In the genomic region with DNA sequence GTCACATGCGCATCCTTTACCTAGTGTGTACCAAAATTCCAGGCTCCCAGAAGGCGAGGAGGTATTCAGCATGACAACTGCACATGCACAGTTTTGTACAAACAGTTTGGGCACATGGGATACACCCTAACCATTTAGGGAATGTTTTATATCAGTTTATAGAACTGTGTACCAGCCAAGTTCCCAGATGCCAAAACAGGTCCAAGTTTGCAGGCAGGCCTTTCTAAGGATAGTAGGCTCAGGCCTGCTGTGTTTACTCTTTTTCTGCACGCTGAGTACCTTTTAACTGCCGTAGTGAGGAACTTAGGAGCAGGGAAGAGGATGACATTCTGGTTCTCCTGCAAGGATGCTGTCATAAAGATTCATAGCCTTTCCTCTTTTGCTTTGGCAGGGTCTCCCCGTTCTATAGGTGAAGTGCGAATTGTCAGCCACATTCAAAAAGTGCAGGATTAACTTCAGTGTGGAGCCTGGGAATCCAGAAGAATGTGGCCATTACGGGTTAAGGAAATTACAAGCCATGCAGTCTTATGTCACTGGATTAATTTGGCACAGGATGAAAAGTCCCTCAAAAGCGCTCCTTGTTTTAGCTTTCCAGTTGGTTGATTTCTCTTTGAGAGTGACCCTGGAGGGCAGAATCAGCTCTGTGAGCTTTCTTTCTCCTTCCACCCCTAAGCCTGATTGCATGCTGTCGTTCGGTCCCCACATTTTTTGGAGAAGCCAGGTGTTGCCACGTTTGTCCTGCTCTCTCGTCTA, we compare ENCODE assay signal across 25 cellular contexts.
DNase-seq lines count a peak whose midpoint lies in the region; ATAC-seq and TF ChIP-seq lines count a peak whose summit lies in the region.
"Had no signal": no experiment of that assay in that cellular context is flagged by ENCODE, and none has a peak within 500 bp of the region (broad histone marks: within the 10 kb centered on the region; RNA-seq: fewer than 3 reads in every experiment).

No MANE protein-coding gene starts in this region.

- POLR2A ChIA-PET in CD8-positive, alpha-beta T cell (lab: Charles Lee), result no interaction called here

- TF ChIP-seq CTCF in brain (conservative IDR thresholded peaks at IDR 0.05) (no peak), neural progenitor cell (IDR thresholded peaks at IDR 0.05) (no peak), gastrocnemius medialis (IDR thresholded peaks at IDR 0.05 in 4 of 5, conservative IDR thresholded peaks at IDR 0.05 in 1 of 5) (no peak)
- TF ChIP-seq CTCF in CD8-positive, alpha-beta T cell (IDR thresholded peaks at IDR 0.05), result no peak

- CTCF ChIA-PET in CD8-positive, alpha-beta T cell (lab: Charles Lee), result interaction anchor here (0.6 to 1.4 kb wide), 2 partner anchors 8 to 113 kb away, joined by 4 read pairs; no protein-coding TSS in a partner anchor

- no peaks in the 10 kb centered on the region for H3K9me3 ChIP-seq in neural progenitor cell (ENCODE audit: low read depth)
- H3K9me3 ChIP-seq in gastrocnemius medialis, result no peaks in the 10 kb centered on the region
- no peaks in the 10 kb centered on the region for H3K9me3 ChIP-seq in CD8-positive, alpha-beta T cell (ENCODE audit: low read length)
- H3K9me3 ChIP-seq: tibial artery had no signal

- in situ Hi-C loops in gastrocnemius medialis (cut with MboI; ENCODE audit: low sequenced_read_pairs in 4 of 4), result no loop called here

- peak overlapping the region; percentile 46 for H3K27ac ChIP-seq in neural progenitor cell
- H3K27ac ChIP-seq in gastrocnemius medialis, result peak overlapping the region in 3 of 4 donors; percentile 0 to 31 (median 18)
- no peak overlapping the region for H3K27ac ChIP-seq in CD8-positive, alpha-beta T cell (ENCODE audit: low read depth, low read length)
- H3K27ac ChIP-seq: epithelial cell of prostate, skin epidermis, tibial artery had no signal

- ATAC-seq in left cardiac atrium (peak; percentile 43 to 64), gastrocnemius medialis (peak in 1 of 2 donors; percentile 38)
- ATAC-seq in CD8-positive, alpha-beta T cell, result no peak
- ATAC-seq: activated T-cell treated with anti-CD3 and anti-CD28 coated beads, Interleukin-2, amount 50 U/mL, for 4 hours; left colon; stimulated activated naive CD8-positive, alpha-beta T cell treated with anti-CD3 and anti-CD28 coated beads, Interleukin-15, amount 100 ng/mL, for 72 hours had no signal

- H3K27ac Mint-ChIP-seq in brain (peak overlapping the region; percentile 61 to 92 (median 75)), neural progenitor cell (peak overlapping the region; percentile 90)
- H3K27ac Mint-ChIP-seq in CD8-positive, alpha-beta T cell, result no peak overlapping the region
- H3K27ac Mint-ChIP-seq: activated CD4-positive, alpha-beta T cell treated with anti-CD3 and anti-CD28 coated beads, Interleukin-2, amount 10 ng/mL, durations not matched to agents 24 days and 14 days; IgD-negative memory B cell; stimulated activated naive CD8-positive, alpha-beta T cell treated with anti-CD3 and anti-CD28 coated beads, Interleukin-15, amount 100 ng/mL, for 72 hours had no signal

- H3K9ac ChIP-seq in neural progenitor cell, result no peak overlapping the region

- no peak for TF ChIP-seq POLR2A in gastrocnemius medialis (IDR thresholded peaks at IDR 0.05)

- H3K36me3 ChIP-seq in neural progenitor cell, result no peaks in the 10 kb centered on the region
- H3K36me3 ChIP-seq in gastrocnemius medialis, result no peaks in the 10 kb centered on the region
- H3K36me3 ChIP-seq in CD8-positive, alpha-beta T cell (ENCODE audit: insufficient read depth, low read length), result no peaks in the 10 kb centered on the region
- H3K36me3 ChIP-seq: tibial artery had no signal

- H3K36me3 Mint-ChIP-seq in brain, result no peaks in the 10 kb centered on the region
- H3K36me3 Mint-ChIP-seq in neural progenitor cell, result no peaks in the 10 kb centered on the region
- H3K36me3 Mint-ChIP-seq in CD8-positive, alpha-beta T cell, result no peaks in the 10 kb centered on the region
- H3K36me3 Mint-ChIP-seq: IgD-negative memory B cell had no signal

- H3K27me3 ChIP-seq in neural progenitor cell (no peaks in the 10 kb centered on the region), gastrocnemius medialis (no peaks in the 10 kb centered on the region)
- H3K27me3 ChIP-seq in CD8-positive, alpha-beta T cell (ENCODE audit: insufficient read depth, low read length), result no peaks in the 10 kb centered on the region
- H3K27me3 ChIP-seq: tibial artery had no signal

- H3K4me3 ChIP-seq in neural progenitor cell (no peak overlapping the region), gastrocnemius medialis (no peak overlapping the region)
- no peak overlapping the region for H3K4me3 ChIP-seq in CD8-positive, alpha-beta T cell (ENCODE audit: low read depth, low read length)
- H3K4me3 ChIP-seq: skin epidermis, tibial artery had no signal

- H3K4me2 ChIP-seq in neural progenitor cell, result peak overlapping the region; percentile 7

- H4K20me1 ChIP-seq in neural progenitor cell (ENCODE audit: low read depth), result no peaks in the 10 kb centered on the region

- DNase-seq in left cardiac atrium, result no peak
- peak; percentile 60 for DNase-seq in neural progenitor cell (ENCODE audit: low spot score)
- DNase-seq in gastrocnemius medialis, result no peak
- no peak for DNase-seq in NCI-H2196 treated with DMSO at 0.1 percent for 48 hours (lab: John Stamatoyannopoulos, UW; ENCODE audit: unreplicated experiment)
- DNase-seq in activated CD8-positive, alpha-beta memory T cell treated with anti-CD3 and anti-CD28 coated beads for 24 hours, result no peak
- DNase-seq in activated CD4-positive, alpha-beta T cell treated with anti-CD3 and anti-CD28 coated beads, Interleukin-2, amount 50 U/mL, for 48 hours, result no peak
- DNase-seq in CD8-positive, alpha-beta T cell, result no peak
- DNase-seq: ACHN; activated CD4-positive, alpha-beta T cell treated with anti-CD3 and anti-CD28 coated beads, Interleukin-2, amount 10 ng/mL, durations not matched to agents 24 days and 14 days; activated T-cell treated with anti-CD3 and anti-CD28 coated beads, Interleukin-2, amount 50 U/mL, for 4 hours; effector CD4-positive, alpha-beta T cell; H7; NCI-H1092; NCI-H1930; NCI-H526; NK-92 treated with Interleukin-12 subunit alpha and Interleukin-12 subunit beta, amount 100 ng/mL, for 24 hours; SIG-M5; stimulated activated naive CD8-positive, alpha-beta T cell treated with anti-CD3 and anti-CD28 coated beads, Interleukin-15, amount 100 ng/mL, for 72 hours; T-helper 9 cell; tibial artery had no signal

- H3K27me3 Mint-ChIP-seq in brain, result no peaks in the 10 kb centered on the region
- H3K27me3 Mint-ChIP-seq in neural progenitor cell (ENCODE audit: insufficient read depth, low read depth), result peaks cover 2% of the 10 kb centered on the region
- H3K27me3 Mint-ChIP-seq in CD8-positive, alpha-beta T cell (ENCODE audit: low read depth), result no peaks in the 10 kb centered on the region
- H3K27me3 Mint-ChIP-seq: activated CD4-positive, alpha-beta T cell treated with anti-CD3 and anti-CD28 coated beads, Interleukin-2, amount 10 ng/mL, durations not matched to agents 24 days and 14 days; stimulated activated naive CD8-positive, alpha-beta T cell treated with anti-CD3 and anti-CD28 coated beads, Interleukin-15, amount 100 ng/mL, for 72 hours had no signal

- H3F3A ChIP-seq in neural progenitor cell (ENCODE audit: low read depth), result peaks cover 14% of the 10 kb centered on the region

- H3K79me2 ChIP-seq in neural progenitor cell (ENCODE audit: low read depth), result no peaks in the 10 kb centered on the region

- H3K9me3 Mint-ChIP-seq in brain, result peaks cover 0 to 2% (median 0%) of the 10 kb centered on the region in 5 experiments
- H3K9me3 Mint-ChIP-seq in neural progenitor cell, result no peaks in the 10 kb centered on the region
- H3K9me3 Mint-ChIP-seq in CD8-positive, alpha-beta T cell, result no peaks in the 10 kb centered on the region
- H3K9me3 Mint-ChIP-seq: activated CD4-positive, alpha-beta T cell treated with anti-CD3 and anti-CD28 coated beads, Interleukin-2, amount 10 ng/mL, durations not matched to agents 24 days and 14 days; activated T-cell treated with anti-CD3 and anti-CD28 coated beads, Interleukin-2, amount 50 U/mL, for 4 hours; IgD-negative memory B cell; stimulated activated naive CD8-positive, alpha-beta T cell treated with anti-CD3 and anti-CD28 coated beads, Interleukin-15, amount 100 ng/mL, for 72 hours had no signal

- no peak overlapping the region for H2AFZ ChIP-seq in neural progenitor cell (replicated peaks)

- H3K4me1 Mint-ChIP-seq in brain, result peaks cover 36% of the 10 kb centered on the region
- peaks cover 45% of the 10 kb centered on the region for H3K4me1 Mint-ChIP-seq in neural progenitor cell
- H3K4me1 Mint-ChIP-seq in CD8-positive, alpha-beta T cell (ENCODE audit: low read depth), result no peaks in the 10 kb centered on the region
- H3K4me1 Mint-ChIP-seq: activated CD4-positive, alpha-beta T cell treated with anti-CD3 and anti-CD28 coated beads, Interleukin-2, amount 10 ng/mL, durations not matched to agents 24 days and 14 days; stimulated activated naive CD8-positive, alpha-beta T cell treated with anti-CD3 and anti-CD28 coated beads, Interleukin-15, amount 100 ng/mL, for 72 hours had no signal

- H3K4me3 Mint-ChIP-seq in brain (peak overlapping the region in 2 of 5 experiments; percentile 50 to 61), neural progenitor cell (no peak overlapping the region)
- no peak overlapping the region for H3K4me3 Mint-ChIP-seq in CD8-positive, alpha-beta T cell
- H3K4me3 Mint-ChIP-seq: activated CD4-positive, alpha-beta T cell treated with anti-CD3 and anti-CD28 coated beads, Interleukin-2, amount 10 ng/mL, durations not matched to agents 24 days and 14 days; activated T-cell treated with anti-CD3 and anti-CD28 coated beads, Interleukin-2, amount 50 U/mL, for 4 hours; IgD-negative memory B cell; stimulated activated naive CD8-positive, alpha-beta T cell treated with anti-CD3 and anti-CD28 coated beads, Interleukin-15, amount 100 ng/mL, for 72 hours had no signal

- intact Hi-C loops in left cardiac atrium (cut with DNase I) (no loop called here), gastrocnemius medialis (cut with DNase I; ENCODE audit: low total_unique reads) (no loop called here)
- intact Hi-C loops in CD8-positive, alpha-beta T cell (cut with DNase I, micrococcal nuclease), result no loop called here

- H3K4me1 ChIP-seq in neural progenitor cell, result peaks cover 31% of the 10 kb centered on the region
- H3K4me1 ChIP-seq in gastrocnemius medialis, result peaks cover 33 to 39% of the 10 kb centered on the region in 2 donors
- H3K4me1 ChIP-seq in CD8-positive, alpha-beta T cell (ENCODE audit: insufficient read depth, low read length), result no peaks in the 10 kb centered on the region
